ENCODE assay signal across 11 cellular contexts in genomic region chr2:41870948-41871522, GRCh38.
DNase-seq lines count a peak whose midpoint lies in the region; ATAC-seq, FAIRE-seq and TF ChIP-seq lines count a peak whose summit lies in the region.
"Had no signal": no experiment of that assay in that cellular context is flagged by ENCODE, and none has a peak within 500 bp of the region (broad histone marks: within the 10 kb centered on the region; RNA-seq: fewer than 3 reads in every experiment).

No MANE protein-coding gene starts in this region.

- POLR2A ChIA-PET in A673 (lab: Charles Lee; ENCODE audit: low non-redundant PET), result no interaction called here

- CTCF ChIA-PET in A673 (lab: Charles Lee), result interaction anchor here (0.5 to 3.8 kb wide), 4 partner anchors 17 to 214 kb away, joined by 7 to 84 read pairs (median 16); no protein-coding TSS in a partner anchor

- ATAC-seq in GM18870 (IDR thresholded peaks at IDR 0.05; ENCODE audit: unreplicated experiment), result no peak

- DNase-seq in A673 (ENCODE audit: low spot score), result peak; percentile 66
- peak; percentile 24 for DNase-seq in MG63
- DNase-seq in endothelial cell (ENCODE audit: low spot score), result peak; percentile 59
- no peak for DNase-seq in NCI-H1417 treated with DMSO at 0.1 percent for 48 hours (lab: John Stamatoyannopoulos, UW)
- no peak for DNase-seq in kidney
- DNase-seq in DMS 273 treated with DMSO at 0.1 percent for 48 hours (lab: John Stamatoyannopoulos, UW), result no peak
- DNase-seq: NCI-H774, right lobe of liver had no signal

- H3K27ac ChIP-seq in A673 (ENCODE audit: low read depth, low read length, poor library complexity, severe bottlenecking) (no peak overlapping the region), liver (ENCODE audit: low read depth in 1 of 2, low read length in 2 of 2) (no peak overlapping the region), kidney (ENCODE audit: low read depth in 2 of 2, low read length in 2 of 2) (no peak overlapping the region)
- H3K27ac ChIP-seq: right lobe of liver had no signal

- TF ChIP-seq CTCF in A673 (conservative IDR thresholded peaks at IDR 0.05; ENCODE audit: low read depth, low read length) (peak; percentile 44; the same call in 1 of the 2 replicates), endothelial cell (IDR thresholded peaks at IDR 0.05; ENCODE audit: unreplicated experiment) (peak; percentile 46), liver (IDR thresholded peaks at IDR 0.05; ENCODE audit: low read depth, low read length, missing input control) (peak; percentile 26), kidney (IDR thresholded peaks at IDR 0.05; ENCODE audit: borderline replicate concordance, extremely low read depth, insufficient read depth) (no peak)

- H3K9ac ChIP-seq in liver (ENCODE audit: low read depth in 1 of 2, low read length in 2 of 2) (no peak overlapping the region), kidney (ENCODE audit: low read length in 2 of 2) (no peak overlapping the region)

- H3K9me3 Mint-ChIP-seq in endothelial cell (ENCODE audit: unreplicated experiment), result no peaks in the 10 kb centered on the region
- H3K9me3 Mint-ChIP-seq: memory B cell had no signal

- H3K4me1 Mint-ChIP-seq in endothelial cell (ENCODE audit: unreplicated experiment), result peaks cover 8% of the 10 kb centered on the region

- FAIRE-seq in kidney (lab: Jason Lieb, UNC), result no peak

- no peak overlapping the region for H3K4me3 ChIP-seq in A673 (ENCODE audit: low read depth, low read length, poor library complexity, severe bottlenecking)
- no peak overlapping the region for H3K4me3 ChIP-seq in MG63
- no peak overlapping the region for H3K4me3 ChIP-seq in liver (ENCODE audit: low read depth in 1 of 3, low read length in 3 of 3)
- no peak overlapping the region for H3K4me3 ChIP-seq in kidney (ENCODE audit: low read length in 2 of 2)
- H3K4me3 ChIP-seq: right lobe of liver had no signal

- H3K36me3 ChIP-seq in A673 (ENCODE audit: insufficient read depth, low read length, poor library complexity, severe bottlenecking), result no peaks in the 10 kb centered on the region
- H3K36me3 ChIP-seq in MG63, result no peaks in the 10 kb centered on the region
- no peaks in the 10 kb centered on the region for H3K36me3 ChIP-seq in liver (ENCODE audit: control insufficient read depth in 4 of 4, insufficient read depth in 3 of 4, low read depth in 1 of 4, low read length in 3 of 4)
- no peaks in the 10 kb centered on the region for H3K36me3 ChIP-seq in kidney (ENCODE audit: control insufficient read depth in 1 of 2, insufficient read depth in 2 of 2, low read length in 2 of 2)
- H3K36me3 ChIP-seq: right lobe of liver had no signal

- H3K4me1 ChIP-seq in A673 (ENCODE audit: insufficient read depth, low read length, poor library complexity, severe bottlenecking) (peaks cover 32% of the 10 kb centered on the region), liver (ENCODE audit: control insufficient read depth in 4 of 4, insufficient read depth in 4 of 4, low read length in 3 of 4) (no peaks in the 10 kb centered on the region), kidney (ENCODE audit: control insufficient read depth in 1 of 2, insufficient read depth in 1 of 2, low read depth in 1 of 2, low read length in 2 of 2) (peaks cover 0 to 6% of the 10 kb centered on the region in 2 donors)
- H3K4me1 ChIP-seq: right lobe of liver had no signal

- H3K4me3 Mint-ChIP-seq in endothelial cell (ENCODE audit: unreplicated experiment), result no peak overlapping the region
- H3K4me3 Mint-ChIP-seq: memory B cell had no signal

- H3K27me3 ChIP-seq in A673 (replicated peaks; ENCODE audit: insufficient read depth, low read depth, low read length, poor library complexity) (no peaks in the 10 kb centered on the region), MG63 (no peaks in the 10 kb centered on the region), liver (ENCODE audit: control insufficient read depth in 4 of 4, insufficient read depth in 4 of 4, low read length in 3 of 4) (no peaks in the 10 kb centered on the region)
- H3K27me3 ChIP-seq: right lobe of liver had no signal

- H3K9me3 ChIP-seq in A673 (ENCODE audit: low read depth, low read length, poor library complexity, severe bottlenecking) (no peaks in the 10 kb centered on the region), MG63 (no peaks in the 10 kb centered on the region), liver (ENCODE audit: control insufficient read depth in 4 of 4, low read length in 3 of 4) (no peaks in the 10 kb centered on the region), kidney (ENCODE audit: control insufficient read depth in 1 of 2, low read length in 2 of 2) (no peaks in the 10 kb centered on the region)
- H3K9me3 ChIP-seq: right lobe of liver had no signal

- H3K27me3 Mint-ChIP-seq in endothelial cell (ENCODE audit: unreplicated experiment), result peaks cover 3% of the 10 kb centered on the region

- H3K36me3 Mint-ChIP-seq in endothelial cell (ENCODE audit: low read depth, unreplicated experiment), result no peaks in the 10 kb centered on the region
- H3K36me3 Mint-ChIP-seq: memory B cell had no signal

- peak in 1 of 2 donors; percentile 60 for TF ChIP-seq RAD21 in liver (IDR thresholded peaks at IDR 0.05)

- 75% methylated on average over 9 of the region's 9 CpGs for WGBS in liver

- intact Hi-C loops in A673 (cut with micrococcal nuclease; ENCODE audit: unreplicated experiment), result loop anchor here (5.0 kb wide), 1 partner anchor 111 kb away; no protein-coding TSS in a partner anchor
- intact Hi-C loops in kidney (cut with DNase I), result no loop called here

- H3K27ac Mint-ChIP-seq in endothelial cell (ENCODE audit: unreplicated experiment), result no peak overlapping the region
- H3K27ac Mint-ChIP-seq: memory B cell had no signal

- no TSS peak for BruUV-seq in A673 (replicated peaks; lab: Mats Ljungman, UMichigan)

TF ChIP-seq in liver, 16 proteins besides CTCF, POLR2A, EP300 and RAD21:
- TF ChIP-seq YY1 (IDR thresholded peaks at IDR 0.05) (no peak), JUND (IDR thresholded peaks at IDR 0.05) (no peak), REST (IDR thresholded peaks at IDR 0.05) (no peak), NR2F2 (IDR thresholded peaks at IDR 0.05) (no peak), ATF3 (IDR thresholded peaks at IDR 0.05) (no peak), FOXA2 (IDR thresholded peaks at IDR 0.05) (no peak)

Comparison
In these comparisons a context has a peak if more than half of its experiments do, and no peak if none do; other contexts are left out.
1. DNase-seq: peak in A673 (single experiment), MG63 (single experiment) and endothelial cell (single experiment); none in NCI-H1417 treated with DMSO at 0.1 percent for 48 hours (single experiment), kidney (single experiment) and DMS 273 treated with DMSO at 0.1 percent for 48 hours (single experiment).